ENCODE assay signal across 16 cellular contexts in the genomic region with DNA sequence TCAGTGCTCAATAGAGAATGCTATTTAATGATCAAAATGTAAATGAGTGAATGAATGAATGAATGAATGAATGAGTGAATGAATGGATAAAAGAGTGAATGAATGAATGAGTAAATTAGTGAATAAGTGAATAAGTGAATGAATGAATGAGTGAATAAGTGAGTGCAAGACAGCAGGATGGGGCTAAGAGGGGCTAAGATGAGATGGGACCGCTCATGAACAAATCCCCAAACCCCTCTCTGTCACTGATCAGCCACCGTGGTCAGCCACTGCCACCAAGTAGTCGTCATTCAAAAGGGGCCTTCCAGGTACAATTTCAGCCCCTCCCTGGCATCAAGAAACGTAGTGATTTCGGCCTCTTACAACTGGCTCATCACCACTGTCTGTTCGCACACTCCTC.
DNase-seq lines count a peak whose midpoint lies in the region; ATAC-seq and TF ChIP-seq lines count a peak whose summit lies in the region.
"Had no signal": no experiment of that assay in that cellular context is flagged by ENCODE, and none has a peak within 500 bp of the region (broad histone marks: within the 10 kb centered on the region; RNA-seq: fewer than 3 reads in every experiment).

No MANE protein-coding gene starts in this region.

- peaks cover 22% of the 10 kb centered on the region for H3K36me3 Mint-ChIP-seq in activated CD4-positive, alpha-beta T cell treated with anti-CD3 and anti-CD28 coated beads, Interleukin-2, amount 10 ng/mL, durations not matched to agents 24 days and 14 days (ENCODE audit: low read depth)
- H3K36me3 Mint-ChIP-seq in GM23338 (ENCODE audit: low read depth): no peaks in the 10 kb centered on the region
- H3K36me3 Mint-ChIP-seq in activated naive CD8-positive, alpha-beta T cell: peaks cover 2% of the 10 kb centered on the region
- peaks cover 0 to 32% (median 23%) of the 10 kb centered on the region in 5 donors for H3K36me3 Mint-ChIP-seq in naive thymus-derived CD4-positive, alpha-beta T cell

- no peaks in the 10 kb centered on the region for H3K27me3 Mint-ChIP-seq in activated CD4-positive, alpha-beta T cell treated with anti-CD3 and anti-CD28 coated beads, Interleukin-2, amount 10 ng/mL, durations not matched to agents 24 days and 14 days
- H3K27me3 Mint-ChIP-seq in GM23338 (ENCODE audit: insufficient read depth, low read depth, poor library complexity): peaks cover 18% of the 10 kb centered on the region
- H3K27me3 Mint-ChIP-seq in activated naive CD8-positive, alpha-beta T cell: no peaks in the 10 kb centered on the region
- H3K27me3 Mint-ChIP-seq in naive thymus-derived CD4-positive, alpha-beta T cell: no peaks in the 10 kb centered on the region

- peaks cover 89% of the 10 kb centered on the region for H3K4me1 Mint-ChIP-seq in activated CD4-positive, alpha-beta T cell treated with anti-CD3 and anti-CD28 coated beads, Interleukin-2, amount 10 ng/mL, durations not matched to agents 24 days and 14 days
- peaks cover 52% of the 10 kb centered on the region for H3K4me1 Mint-ChIP-seq in GM23338
- H3K4me1 Mint-ChIP-seq in activated naive CD8-positive, alpha-beta T cell (ENCODE audit: low read depth): peaks cover 96% of the 10 kb centered on the region
- peaks cover 56 to 97% (median 93%) of the 10 kb centered on the region in 7 donors for H3K4me1 Mint-ChIP-seq in naive thymus-derived CD4-positive, alpha-beta T cell

- CTCF ChIA-PET in naive thymus-derived CD4-positive, alpha-beta T cell (lab: Charles Lee): interaction anchor here (0.6 to 1.1 kb wide), 2 partner anchors 15 to 25 kb away, joined by 3 read pairs; no protein-coding TSS in a partner anchor

- H4K20me1 ChIP-seq in GM23338 (replicated peaks; ENCODE audit: insufficient read depth): no peaks in the 10 kb centered on the region

- peak overlapping the region; percentile 57; the same call in 1 of the 2 replicates for H3K4me2 ChIP-seq in GM23338
- H3K4me2 ChIP-seq: smooth muscle cell had no signal

- peaks cover 33% of the 10 kb centered on the region for H3K4me1 ChIP-seq in GM23338 (ENCODE audit: insufficient read depth)
- H3K4me1 ChIP-seq in naive thymus-derived CD4-positive, alpha-beta T cell (ENCODE audit: control insufficient read depth in 2 of 2, insufficient read depth in 2 of 2, low read length in 2 of 2): peaks cover 84% of the 10 kb centered on the region in 2 donors
- H3K4me1 ChIP-seq: Caco-2 had no signal

- H2AFZ ChIP-seq in GM23338: no peak overlapping the region

- intact Hi-C loops in activated CD4-positive, alpha-beta T cell treated with anti-CD3 and anti-CD28 coated beads, Interleukin-2, amount 10 ng/mL, durations not matched to agents 24 days and 14 days (cut with micrococcal nuclease): loop anchor here (1.0 to 5.0 kb wide), 3 partner anchors 8 to 1016 kb away; no protein-coding TSS in a partner anchor
- intact Hi-C loops in naive thymus-derived CD4-positive, alpha-beta T cell (cut with micrococcal nuclease): loop anchor here (2.0 to 10.0 kb wide), 8 partner anchors 38 to 1736 kb away; no protein-coding TSS in a partner anchor

- no peaks in the 10 kb centered on the region for H3K9me2 ChIP-seq in GM23338 (ENCODE audit: insufficient read depth)

- ATAC-seq in GM23338: no peak
- no peak for ATAC-seq in naive thymus-derived CD4-positive, alpha-beta T cell
- ATAC-seq in GM21737 (IDR thresholded peaks at IDR 0.05; ENCODE audit: unreplicated experiment): no peak

- H3K9me3 ChIP-seq in naive thymus-derived CD4-positive, alpha-beta T cell (ENCODE audit: control insufficient read depth in 2 of 3, low read length in 3 of 3): no peaks in the 10 kb centered on the region
- H3K9me3 ChIP-seq: Caco-2, gastroesophageal sphincter, prostate gland, transverse colon had no signal

- H3K9me3 Mint-ChIP-seq in activated CD4-positive, alpha-beta T cell treated with anti-CD3 and anti-CD28 coated beads, Interleukin-2, amount 10 ng/mL, durations not matched to agents 24 days and 14 days: no peaks in the 10 kb centered on the region
- no peaks in the 10 kb centered on the region; the same call in 2 of the 3 replicates for H3K9me3 Mint-ChIP-seq in GM23338
- H3K9me3 Mint-ChIP-seq in activated naive CD8-positive, alpha-beta T cell (ENCODE audit: low read depth): no peaks in the 10 kb centered on the region
- H3K9me3 Mint-ChIP-seq in naive thymus-derived CD4-positive, alpha-beta T cell: peaks cover 0 to 2% (median 0%) of the 10 kb centered on the region in 11 donors

- peak overlapping the region; percentile 90 for H3K4me3 Mint-ChIP-seq in activated CD4-positive, alpha-beta T cell treated with anti-CD3 and anti-CD28 coated beads, Interleukin-2, amount 10 ng/mL, durations not matched to agents 24 days and 14 days
- H3K4me3 Mint-ChIP-seq in GM23338: no peak overlapping the region
- peak overlapping the region; percentile 89 for H3K4me3 Mint-ChIP-seq in activated naive CD8-positive, alpha-beta T cell
- peak overlapping the region; percentile 85 to 94 (median 90) for H3K4me3 Mint-ChIP-seq in naive thymus-derived CD4-positive, alpha-beta T cell

- H3K27ac Mint-ChIP-seq in activated CD4-positive, alpha-beta T cell treated with anti-CD3 and anti-CD28 coated beads, Interleukin-2, amount 10 ng/mL, durations not matched to agents 24 days and 14 days: peak overlapping the region; percentile 89
- H3K27ac Mint-ChIP-seq in GM23338: no peak overlapping the region
- H3K27ac Mint-ChIP-seq in activated naive CD8-positive, alpha-beta T cell: peak overlapping the region; percentile 100
- peak overlapping the region; percentile 93 to 100 (median 98) for H3K27ac Mint-ChIP-seq in naive thymus-derived CD4-positive, alpha-beta T cell

- H3F3A ChIP-seq in GM23338 (replicated peaks; ENCODE audit: low read depth): no peaks in the 10 kb centered on the region

- peaks cover 74% of the 10 kb centered on the region for H3K79me2 ChIP-seq in GM23338 (replicated peaks; ENCODE audit: insufficient read depth)

- H3K27ac ChIP-seq in GM23338 (ENCODE audit: low read depth): no peak overlapping the region
- peak overlapping the region; percentile 85 for H3K27ac ChIP-seq in naive thymus-derived CD4-positive, alpha-beta T cell (ENCODE audit: low read depth, low read length)
- H3K27ac ChIP-seq: coronary artery, prostate gland had no signal

- TF ChIP-seq CTCF in GM23338 (conservative IDR thresholded peaks at IDR 0.05; ENCODE audit: low read depth in 2 of 2): no peak

- H3K36me3 ChIP-seq in GM23338 (ENCODE audit: insufficient read depth): no peaks in the 10 kb centered on the region
- H3K36me3 ChIP-seq in naive thymus-derived CD4-positive, alpha-beta T cell (ENCODE audit: control insufficient read depth in 2 of 3, insufficient read depth in 3 of 3, low read length in 3 of 3): peaks cover 5 to 35% (median 8%) of the 10 kb centered on the region in 3 experiments
- H3K36me3 ChIP-seq: gastroesophageal sphincter, prostate gland, transverse colon had no signal

- DNase-seq in activated CD4-positive, alpha-beta T cell treated with anti-CD3 and anti-CD28 coated beads, Interleukin-2, amount 10 ng/mL, durations not matched to agents 24 days and 14 days: no peak
- no peak for DNase-seq in activated CD4-positive, alpha-beta T cell treated with anti-CD3 and anti-CD28 coated beads for 1 hour
- DNase-seq in GM23338 (ENCODE audit: low spot score): no peak
- peak in 1 of 9 donors; percentile 63 for DNase-seq in naive thymus-derived CD4-positive, alpha-beta T cell
- no peak for DNase-seq in H4 (ENCODE audit: low spot score)
- no peak for DNase-seq in GOT3 (lab: John Stamatoyannopoulos, UW)
- DNase-seq: Caco-2, KG1, NCI-H1048 had no signal

- no peaks in the 10 kb centered on the region for H3K27me3 ChIP-seq in GM23338 (ENCODE audit: insufficient read depth)
- H3K27me3 ChIP-seq in naive thymus-derived CD4-positive, alpha-beta T cell (ENCODE audit: control insufficient read depth in 2 of 2, insufficient read depth in 2 of 2, low read length in 2 of 2): no peaks in the 10 kb centered on the region
- H3K27me3 ChIP-seq: gastroesophageal sphincter, transverse colon had no signal

- no peak overlapping the region for H3K4me3 ChIP-seq in GM23338
- peak overlapping the region; percentile 61 for H3K4me3 ChIP-seq in naive thymus-derived CD4-positive, alpha-beta T cell (ENCODE audit: low read length)
- H3K4me3 ChIP-seq: smooth muscle cell had no signal

- POLR2A ChIA-PET in naive thymus-derived CD4-positive, alpha-beta T cell (lab: Charles Lee): interaction anchor here (1.3 to 69.0 kb wide), 9 partner anchors 10 to 1590 kb away, joined by 3 to 2458 read pairs (median 10); partner anchors contain the start of gene BCL11B

TF ChIP-seq in GM23338, 12 proteins besides CTCF, POLR2A, EP300 and RAD21:
- TF ChIP-seq ZNF114 (CRISPR knock-in tag; IDR thresholded peaks at IDR 0.05) (no peak), POLR2AphosphoS5 (IDR thresholded peaks at IDR 0.05; ENCODE audit: low read depth) (no peak), JUNB (IDR thresholded peaks at IDR 0.05; ENCODE audit: unreplicated experiment) (no peak), EZH2phosphoT487 (IDR thresholded peaks at IDR 0.05; ENCODE audit: unreplicated experiment) (no peak), ZNF331 (CRISPR knock-in tag; IDR thresholded peaks at IDR 0.05; ENCODE audit: low read depth) (no peak), ETS1 (IDR thresholded peaks at IDR 0.05) (no peak), CREB1 (CRISPR knock-in tag; IDR thresholded peaks at IDR 0.05; ENCODE audit: low read depth) (no peak)
TF ChIP-seq in GM23338: peak in this region for 0.
